Comparison of ENCODE assay signal across 9 cellular contexts in the genomic region with DNA sequence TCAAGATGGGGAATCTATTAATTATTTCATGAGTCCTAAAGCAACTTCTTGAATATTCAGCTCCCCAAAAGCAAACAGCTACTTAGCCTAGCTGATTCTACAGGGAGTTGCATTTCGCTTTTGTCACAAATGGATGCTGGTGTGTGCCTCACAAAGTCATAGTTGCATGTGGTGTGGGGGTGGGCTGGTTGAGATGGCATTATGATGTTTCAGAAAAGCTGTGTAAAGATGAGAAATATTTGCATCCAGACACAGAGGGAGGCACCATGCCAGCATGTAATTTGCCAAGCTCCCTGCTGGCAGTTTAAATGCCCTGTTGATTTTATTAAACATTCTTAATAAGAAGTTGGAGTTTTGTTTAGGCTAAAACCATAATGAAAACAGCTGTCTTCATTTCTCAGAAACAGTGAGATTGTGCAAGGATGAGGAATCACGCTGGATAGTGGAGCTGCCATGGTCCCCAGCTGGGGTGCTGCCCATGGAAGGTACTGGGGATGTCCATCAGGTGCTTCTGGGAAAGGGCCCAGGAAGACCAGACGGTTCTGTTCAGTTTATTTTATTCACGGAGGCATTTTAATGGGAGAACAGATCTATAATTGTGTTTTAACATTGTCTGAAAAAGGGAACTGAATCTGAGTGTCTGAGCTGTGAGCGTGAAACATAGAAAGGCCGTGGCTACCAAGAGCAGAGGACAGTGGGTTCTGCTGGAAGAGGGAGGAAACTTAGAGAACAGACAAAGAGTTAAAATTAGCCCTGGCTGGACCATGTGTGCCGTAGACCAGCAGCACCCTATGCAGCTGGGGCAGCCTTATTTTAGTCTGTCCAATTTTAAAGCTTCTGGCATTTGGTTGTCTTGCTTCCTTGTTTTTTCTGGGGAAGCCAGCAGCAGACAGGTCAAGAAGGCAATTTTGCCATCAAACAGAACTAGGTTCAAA.
DNase-seq lines count a peak whose midpoint lies in the region; ATAC-seq and TF ChIP-seq lines count a peak whose summit lies in the region.
"Had no signal": no experiment of that assay in that cellular context is flagged by ENCODE, and none has a peak within 500 bp of the region (broad histone marks: within the 10 kb centered on the region; RNA-seq: fewer than 3 reads in every experiment).

No MANE protein-coding gene starts in this region.

- H3K4me3 ChIP-seq in dorsolateral prefrontal cortex (no peak overlapping the region), testis (no peak overlapping the region)
- H3K4me3 ChIP-seq in CD4-positive, alpha-beta memory T cell (ENCODE audit: low read length in 2 of 2) = no peak overlapping the region

- H3K36me3 Mint-ChIP-seq in CD4-positive, alpha-beta memory T cell = peaks cover 11 to 33% of the 10 kb centered on the region in 2 donors

- DNase-seq in NCI-H1417 (lab: John Stamatoyannopoulos, UW) (peak in 2 of 3 experiments; percentile 23 to 49), NCI-H1417 treated with DMSO at 0.1 percent for 48 hours (lab: John Stamatoyannopoulos, UW) (no peak), dorsolateral prefrontal cortex (peak in 3 of 10 donors; percentile 29 to 45 (median 44)), testis (no peak), NCI-H226 (no peak)
- no peak for DNase-seq in CD4-positive, alpha-beta memory T cell
- no peak for DNase-seq in activated T-cell treated with anti-CD3 and anti-CD28 coated beads, Interleukin-2, amount 50 U/mL, for 1 hour

- POLR2A ChIA-PET in CD4-positive, alpha-beta memory T cell (lab: Charles Lee; ENCODE audit: partially characterized antibody) = no interaction called here

- H3K27ac ChIP-seq in dorsolateral prefrontal cortex (peak overlapping the region in 51 of 59 donors; percentile 5 to 82 (median 58)), testis (peak overlapping the region; percentile 6 to 57)
- H3K27ac ChIP-seq in CD4-positive, alpha-beta memory T cell (ENCODE audit: low read depth, low read length) = no peak overlapping the region
- H3K27ac ChIP-seq: 22Rv1 had no signal

- no peaks in the 10 kb centered on the region for H3K27me3 Mint-ChIP-seq in CD4-positive, alpha-beta memory T cell

- no peaks in the 10 kb centered on the region for H3K9me3 ChIP-seq in testis
- H3K9me3 ChIP-seq in CD4-positive, alpha-beta memory T cell (ENCODE audit: control insufficient read depth in 1 of 2, low read length in 2 of 2) = no peaks in the 10 kb centered on the region

- 57 to 59% methylated on average over 7 of the region's 7 CpGs for WGBS in testis, 2 donors

- CTCF ChIA-PET in CD4-positive, alpha-beta memory T cell (lab: Charles Lee; ENCODE audit: partially characterized antibody) = interaction anchor here (1.2 to 1.4 kb wide), 3 partner anchors 8 to 333 kb away, joined by 4 to 8 read pairs (median 4); no protein-coding TSS in a partner anchor

- peaks cover 9% of the 10 kb centered on the region for H3K4me1 ChIP-seq in testis
- H3K4me1 ChIP-seq in CD4-positive, alpha-beta memory T cell (ENCODE audit: insufficient read depth, low read length) = no peaks in the 10 kb centered on the region

- TF ChIP-seq POLR2A in testis (IDR thresholded peaks at IDR 0.05) = no peak

- TF ChIP-seq CTCF in dorsolateral prefrontal cortex (IDR thresholded peaks at IDR 0.05 in 54 of 56, conservative IDR thresholded peaks at IDR 0.05 in 2 of 56; ENCODE audit: low read depth in 1 of 56, partially characterized antibody in 56 of 56) (no peak), testis (IDR thresholded peaks at IDR 0.05) (no peak)

- ATAC-seq in HG03175 (IDR thresholded peaks at IDR 0.05; ENCODE audit: unreplicated experiment) = peak; percentile 84

- H3K27me3 ChIP-seq in dorsolateral prefrontal cortex = no peaks in the 10 kb centered on the region
- H3K27me3 ChIP-seq in testis = no peaks in the 10 kb centered on the region
- H3K27me3 ChIP-seq in CD4-positive, alpha-beta memory T cell (ENCODE audit: insufficient read depth, low read length) = no peaks in the 10 kb centered on the region

- no peak overlapping the region for H3K4me3 Mint-ChIP-seq in CD4-positive, alpha-beta memory T cell

- intact Hi-C loops in dorsolateral prefrontal cortex (cut with DNase I) = no loop called here
- intact Hi-C loops in testis (cut with DNase I; ENCODE audit: low total_unique reads) = no loop called here
- intact Hi-C loops in CD4-positive, alpha-beta memory T cell (cut with micrococcal nuclease) = no loop called here

- H3K36me3 ChIP-seq in testis (ENCODE audit: low read depth, missing control alignments) = no peaks in the 10 kb centered on the region
- no peaks in the 10 kb centered on the region for H3K36me3 ChIP-seq in CD4-positive, alpha-beta memory T cell (ENCODE audit: insufficient read depth, low read length)

- peaks cover 0 to 2% (median 0%) of the 10 kb centered on the region in 8 donors for H3K9me3 Mint-ChIP-seq in CD4-positive, alpha-beta memory T cell

- H3K4me1 Mint-ChIP-seq in CD4-positive, alpha-beta memory T cell = peaks cover 4 to 9% (median 8%) of the 10 kb centered on the region in 4 donors

- H3K27ac Mint-ChIP-seq in CD4-positive, alpha-beta memory T cell = peak overlapping the region in 2 of 7 donors; percentile 17 to 72

Comparison
In these comparisons a context has a peak if more than half of its experiments do, and no peak if none do; other contexts are left out.
1. DNase-seq: peak in NCI-H1417 (2 of 3); none in NCI-H1417 treated with DMSO at 0.1 percent for 48 hours (single experiment), testis (single experiment), NCI-H226 (single experiment), CD4-positive, alpha-beta memory T cell (0 of 5) and activated T-cell treated with anti-CD3 and anti-CD28 coated beads, Interleukin-2, amount 50 U/mL, for 1 hour (single experiment).